ENCODE assay signal across 8 cellular contexts in the genomic region with DNA sequence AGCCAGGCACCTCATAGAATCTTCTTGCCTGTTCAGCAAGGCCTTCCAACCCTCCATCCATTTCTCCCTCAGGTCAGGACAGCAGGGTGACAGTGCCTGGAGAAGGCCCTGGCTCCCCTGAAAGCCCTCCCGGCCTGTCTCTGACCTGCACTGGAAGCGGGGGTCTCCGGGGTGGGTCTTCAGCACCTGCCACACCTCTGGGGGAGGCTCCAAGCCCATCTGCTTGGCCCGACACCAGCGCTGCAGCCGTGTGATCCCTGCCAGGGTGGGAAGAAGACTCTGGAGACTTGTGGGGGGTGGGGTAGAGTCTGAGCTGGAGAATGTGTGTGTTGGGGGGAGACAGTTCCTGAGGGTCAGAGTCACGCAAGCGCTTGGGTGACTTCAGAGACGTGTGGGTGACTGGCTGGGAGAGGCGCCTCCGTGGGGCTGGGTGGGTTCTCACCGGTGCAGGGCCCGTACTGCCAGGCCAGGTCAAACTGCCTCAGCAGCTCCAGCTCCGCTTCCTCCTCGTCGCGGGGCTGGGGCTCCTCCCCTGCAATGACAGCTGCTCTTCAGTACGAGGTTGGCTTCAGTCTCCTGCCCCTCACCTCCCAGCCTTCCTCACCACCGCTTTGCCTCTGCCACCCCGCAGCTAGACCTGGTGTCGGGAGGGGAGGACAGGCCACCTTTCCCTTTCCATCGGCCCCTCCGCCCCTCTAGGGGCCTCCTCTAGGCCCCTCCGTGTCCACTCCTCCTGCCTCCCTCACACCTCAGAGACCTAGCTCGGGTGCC. TPM values are rescaled to one million over a fixed set of nuclear protein-coding genes. Genes with fewer than 3 reads are reported as not detected.
DNase-seq lines count a peak whose midpoint lies in the region; ATAC-seq lines count a peak whose summit lies in the region.

No MANE protein-coding gene starts in this region.

- H3K9me3 ChIP-seq in mucosa of stomach (ENCODE audit: control insufficient read depth, low read length) = no peaks in the 10 kb centered on the region

- no peaks in the 10 kb centered on the region for H3K27me3 ChIP-seq in mucosa of stomach (ENCODE audit: control insufficient read depth, insufficient read depth, low read length)

- no peaks in the 10 kb centered on the region for H3K36me3 ChIP-seq in mucosa of stomach (ENCODE audit: control insufficient read depth, insufficient read depth, low read length)

- peak; percentile 29 for DNase-seq in AG20443 (ENCODE audit: low spot score)
- DNase-seq in SHP77 treated with DMSO at 0.1 percent for 48 hours (lab: John Stamatoyannopoulos, UW) = peak; percentile 85
- DNase-seq in effector memory CD8-positive, alpha-beta T cell = peak in 1 of 3 experiments; percentile 88
- no peak for DNase-seq in mucosa of gallbladder (ENCODE audit: low spot score)
- no peak for DNase-seq in LoVo (ENCODE audit: low spot score)

- no peaks in the 10 kb centered on the region for H3K27me3 Mint-ChIP-seq in effector memory CD8-positive, alpha-beta T cell

- H3K4me3 ChIP-seq in mucosa of stomach (ENCODE audit: low read length) = peak overlapping the region; percentile 77

- ATAC-seq in GM18867 (IDR thresholded peaks at IDR 0.05; ENCODE audit: unreplicated experiment) = peak; percentile 14
- peak; percentile 18 for ATAC-seq in HG03280 (IDR thresholded peaks at IDR 0.05; ENCODE audit: unreplicated experiment)
- ATAC-seq in effector memory CD8-positive, alpha-beta T cell (replicated peaks) = peak; percentile 63

- H3K27ac Mint-ChIP-seq in effector memory CD8-positive, alpha-beta T cell = peak overlapping the region; percentile 96 to 99

- peaks cover 18% of the 10 kb centered on the region for H3K36me3 Mint-ChIP-seq in effector memory CD8-positive, alpha-beta T cell (ENCODE audit: insufficient read depth)

- H3K4me1 Mint-ChIP-seq in effector memory CD8-positive, alpha-beta T cell (ENCODE audit: low read depth in 2 of 2) = peaks cover 33 to 49% of the 10 kb centered on the region in 2 donors

- peak overlapping the region; percentile 92 to 96 for H3K4me3 Mint-ChIP-seq in effector memory CD8-positive, alpha-beta T cell

- H3K9ac ChIP-seq in mucosa of stomach (ENCODE audit: low read length) = peak overlapping the region; percentile 98

- H3K9me3 Mint-ChIP-seq in effector memory CD8-positive, alpha-beta T cell = no peaks in the 10 kb centered on the region

- H3K4me1 ChIP-seq in mucosa of stomach (ENCODE audit: control insufficient read depth, insufficient read depth, low read length) = peaks cover 80% of the 10 kb centered on the region

RNA-seq across cellular contexts. Expression of a gene that starts 0.6 kb away (rescaled TPM):
- 87.5 TPM for total RNA-seq in mucosa of gallbladder

RNA-seq across cellular contexts. Expression of a gene that starts 20.7 kb away (rescaled TPM):
- 4.0 TPM for total RNA-seq in mucosa of gallbladder

RNA-seq across cellular contexts. Expression of a gene that starts 39.1 kb away (rescaled TPM):
- 45.0 TPM for total RNA-seq in mucosa of gallbladder

RNA-seq across cellular contexts. Expression of a gene that starts 48.9 kb away (rescaled TPM):
- total RNA-seq in mucosa of gallbladder = 140 TPM

RNA-seq across cellular contexts. Expression of a gene that starts 49.4 kb away (rescaled TPM):
- 107 TPM for total RNA-seq in mucosa of gallbladder

Comparison
In these comparisons a context has a peak if more than half of its experiments do, and no peak if none do; other contexts are left out.
1. DNase-seq: peak in AG20443 (single experiment) and SHP77 treated with DMSO at 0.1 percent for 48 hours (single experiment); none in mucosa of gallbladder (single experiment) and LoVo (single experiment).
2. Peak in every context shown above with its lines, with median percentiles within 50 percentile points of each other: ATAC-seq.